In genomic region chr2:37563375-37564011, GRCh38 we compare ENCODE assay signal across 29 cellular contexts.
DNase-seq lines count a peak whose midpoint lies in the region; ATAC-seq, FAIRE-seq and TF ChIP-seq lines count a peak whose summit lies in the region.
"Had no signal": no experiment of that assay in that cellular context is flagged by ENCODE, and none has a peak within 500 bp of the region (broad histone marks: within the 10 kb centered on the region; RNA-seq: fewer than 3 reads in every experiment).

No MANE protein-coding gene starts in this region.

- TF ChIP-seq CTCF in astrocyte (IDR thresholded peaks at IDR 0.05; ENCODE audit: insufficient read depth, low read depth, low read length), result no peak
- TF ChIP-seq CTCF in testis (IDR thresholded peaks at IDR 0.05), result no peak

- TF ChIP-seq POLR2A in testis (IDR thresholded peaks at IDR 0.05), result no peak

- no peak for FAIRE-seq in astrocyte (lab: Jason Lieb, UNC)

- no peak overlapping the region for H4K8ac ChIP-seq in mesenchymal stem cell (ENCODE audit: low read length)

- no peak overlapping the region for H2BK12ac ChIP-seq in mesenchymal stem cell (ENCODE audit: low read length in 2 of 2)

- no peak overlapping the region for H3K14ac ChIP-seq in mesenchymal stem cell (ENCODE audit: low read length in 2 of 2)

- H4K20me1 ChIP-seq in astrocyte (ENCODE audit: insufficient read depth, low read length), result no peaks in the 10 kb centered on the region

- no peak overlapping the region for H3K18ac ChIP-seq in mesenchymal stem cell (ENCODE audit: low read depth in 1 of 2, low read length in 2 of 2)

- H2AFZ ChIP-seq in astrocyte (ENCODE audit: low read depth, low read length) (no peak overlapping the region), mesenchymal stem cell (ENCODE audit: low read depth, low read length) (no peak overlapping the region)

- H3K4me1 ChIP-seq in astrocyte (ENCODE audit: insufficient read depth, low read length), result peaks cover 44% of the 10 kb centered on the region
- peaks cover 2% of the 10 kb centered on the region for H3K4me1 ChIP-seq in mesenchymal stem cell (ENCODE audit: control insufficient read depth, insufficient read depth, low read depth, low read length)
- H3K4me1 ChIP-seq in testis, result peaks cover 13% of the 10 kb centered on the region
- H3K4me1 ChIP-seq: Peyer's patch had no signal

- H3K79me2 ChIP-seq in astrocyte (ENCODE audit: insufficient read depth, low read length), result no peaks in the 10 kb centered on the region

- H3K9ac ChIP-seq in astrocyte (ENCODE audit: low read length) (no peak overlapping the region), mesenchymal stem cell (ENCODE audit: low read length) (no peak overlapping the region)
- H3K9ac ChIP-seq: KMS-11 had no signal

- H3K9me3 ChIP-seq in astrocyte (ENCODE audit: insufficient read depth, low read depth, low read length), result no peaks in the 10 kb centered on the region
- no peaks in the 10 kb centered on the region for H3K9me3 ChIP-seq in mesenchymal stem cell (ENCODE audit: control insufficient read depth, low read length)
- no peaks in the 10 kb centered on the region for H3K9me3 ChIP-seq in testis
- H3K9me3 ChIP-seq: Peyer's patch, right atrium auricular region had no signal

- H3K4me2 ChIP-seq in astrocyte (ENCODE audit: low read length) (no peak overlapping the region), mesenchymal stem cell (ENCODE audit: low read length, poor library complexity, severe bottlenecking) (no peak overlapping the region)
- H3K4me2 ChIP-seq: KMS-11 had no signal

- H2AK5ac ChIP-seq in mesenchymal stem cell (ENCODE audit: low read length, severe bottlenecking), result no peak overlapping the region

- intact Hi-C loops in testis (cut with DNase I; ENCODE audit: low total_unique reads), result no loop called here
- intact Hi-C loops in activated CD4-positive, alpha-beta T cell treated with anti-CD3 and anti-CD28 coated beads for 36 hours (cut with DNase I, micrococcal nuclease), result no loop called here

- no peak for ATAC-seq in activated CD4-positive, alpha-beta T cell treated with anti-CD3 and anti-CD28 coated beads for 36 hours
- ATAC-seq in GM19467 (IDR thresholded peaks at IDR 0.05; ENCODE audit: unreplicated experiment), result no peak
- ATAC-seq: activated naive CD4-positive, alpha-beta T cell treated with anti-CD3 and anti-CD28 coated beads, Interleukin-2, amount 50 U/mL, for 72 hours; activated T-helper 17 cell treated with anti-CD3 and anti-CD28 coated beads, Interleukin-2, amount 50 U/mL, for 72 hours; stimulated activated naive CD8-positive, alpha-beta T cell treated with anti-CD3 and anti-CD28 coated beads, Interleukin-15, amount 100 ng/mL, for 72 hours had no signal

- peaks cover 3% of the 10 kb centered on the region for H3K36me3 Mint-ChIP-seq in astrocyte (ENCODE audit: low read depth, unreplicated experiment)
- H3K36me3 Mint-ChIP-seq in activated CD4-positive, alpha-beta T cell treated with anti-CD3 and anti-CD28 coated beads for 36 hours (ENCODE audit: low read depth), result no peaks in the 10 kb centered on the region

- H3K23ac ChIP-seq in mesenchymal stem cell (ENCODE audit: low read length in 2 of 2), result no peak overlapping the region

- peaks cover 3% of the 10 kb centered on the region for H3K9me3 Mint-ChIP-seq in astrocyte (ENCODE audit: unreplicated experiment)
- no peaks in the 10 kb centered on the region for H3K9me3 Mint-ChIP-seq in activated CD4-positive, alpha-beta T cell treated with anti-CD3 and anti-CD28 coated beads for 36 hours (ENCODE audit: low read depth)
- H3K9me3 Mint-ChIP-seq: activated naive CD4-positive, alpha-beta T cell treated with anti-CD3 and anti-CD28 coated beads, Interleukin-2, amount 50 U/mL, for 72 hours; activated T-helper 17 cell treated with anti-CD3 and anti-CD28 coated beads, Interleukin-2, amount 50 U/mL, for 72 hours had no signal

- H3K79me1 ChIP-seq in mesenchymal stem cell (replicated peaks; ENCODE audit: low read length, poor library complexity, severe bottlenecking), result no peaks in the 10 kb centered on the region

- H3K4ac ChIP-seq in mesenchymal stem cell (ENCODE audit: low read depth in 1 of 2, low read length in 2 of 2), result peak overlapping the region; percentile 5 to 88

- 84% methylated on average over 6 of the region's 6 CpGs for WGBS in mesenchymal stem cell
- WGBS in testis, 2 donors, result 55 to 58% methylated on average over 6 of the region's 6 CpGs

- POLR2A ChIA-PET in activated CD4-positive, alpha-beta T cell treated with anti-CD3 and anti-CD28 coated beads for 36 hours (lab: Charles Lee), result interaction anchor here (0.6 kb wide), 1 partner anchor 48 kb away, joined by 3 read pairs; no protein-coding TSS in a partner anchor

- H3K36me3 ChIP-seq in astrocyte (ENCODE audit: insufficient read depth, low read length) (no peaks in the 10 kb centered on the region), mesenchymal stem cell (ENCODE audit: control insufficient read depth in 1 of 2, insufficient read depth in 2 of 2, low read depth in 1 of 2, low read length in 2 of 2) (no peaks in the 10 kb centered on the region), testis (ENCODE audit: low read depth, missing control alignments) (no peaks in the 10 kb centered on the region)
- H3K36me3 ChIP-seq: Peyer's patch, right atrium auricular region had no signal

- H2BK5ac ChIP-seq in mesenchymal stem cell (ENCODE audit: low read depth, low read length, poor library complexity, severe bottlenecking), result no peak overlapping the region

- H2BK120ac ChIP-seq in mesenchymal stem cell (ENCODE audit: low read depth, low read length), result no peak overlapping the region

- peak overlapping the region; percentile 73 for H3K27ac Mint-ChIP-seq in astrocyte (ENCODE audit: unreplicated experiment)
- no peak overlapping the region for H3K27ac Mint-ChIP-seq in activated CD4-positive, alpha-beta T cell treated with anti-CD3 and anti-CD28 coated beads for 36 hours
- H3K27ac Mint-ChIP-seq: activated naive CD4-positive, alpha-beta T cell treated with anti-CD3 and anti-CD28 coated beads, Interleukin-2, amount 50 U/mL, for 72 hours; activated T-helper 17 cell treated with anti-CD3 and anti-CD28 coated beads, Interleukin-2, amount 50 U/mL, for 72 hours; stimulated activated naive CD8-positive, alpha-beta T cell treated with anti-CD3 and anti-CD28 coated beads, Interleukin-15, amount 100 ng/mL, for 72 hours had no signal

- H3K27me3 ChIP-seq in astrocyte (ENCODE audit: insufficient read depth, low read length), result no peaks in the 10 kb centered on the region
- no peaks in the 10 kb centered on the region for H3K27me3 ChIP-seq in mesenchymal stem cell (ENCODE audit: control insufficient read depth in 1 of 2, insufficient read depth in 1 of 2, low read length in 2 of 2)
- H3K27me3 ChIP-seq in testis, result no peaks in the 10 kb centered on the region
- H3K27me3 ChIP-seq: dorsolateral prefrontal cortex, Peyer's patch, right atrium auricular region had no signal

- CTCF ChIA-PET in activated CD4-positive, alpha-beta T cell treated with anti-CD3 and anti-CD28 coated beads for 36 hours (lab: Charles Lee), result interaction anchor here (0.8 kb wide), 1 partner anchor 232 kb away, joined by 3 read pairs; no protein-coding TSS in a partner anchor

- no peak overlapping the region for H3K4me3 Mint-ChIP-seq in astrocyte (ENCODE audit: unreplicated experiment)
- H3K4me3 Mint-ChIP-seq in activated CD4-positive, alpha-beta T cell treated with anti-CD3 and anti-CD28 coated beads for 36 hours, result no peak overlapping the region
- H3K4me3 Mint-ChIP-seq: activated T-helper 17 cell treated with anti-CD3 and anti-CD28 coated beads, Interleukin-2, amount 50 U/mL, for 72 hours; stimulated activated naive CD8-positive, alpha-beta T cell treated with anti-CD3 and anti-CD28 coated beads, Interleukin-15, amount 100 ng/mL, for 72 hours had no signal

- H4K91ac ChIP-seq in mesenchymal stem cell (ENCODE audit: low read length), result no peak overlapping the region

- H3K27ac ChIP-seq in astrocyte (ENCODE audit: low read depth, low read length), result peak overlapping the region; percentile 93
- H3K27ac ChIP-seq in mesenchymal stem cell (ENCODE audit: low read length, poor library complexity, severe bottlenecking), result no peak overlapping the region
- peak overlapping the region; percentile 39 to 46 for H3K27ac ChIP-seq in testis
- H3K27ac ChIP-seq: KMS-11, Peyer's patch, right atrium auricular region had no signal

- peak; percentile 23 for DNase-seq in NOMO-1 treated with DMSO at 0.1 percent for 48 hours (lab: John Stamatoyannopoulos, UW; ENCODE audit: unreplicated experiment)
- DNase-seq in NOMO-1 treated with dmso at 0.1 percent for 144 hours (lab: John Stamatoyannopoulos, UW; ENCODE audit: unreplicated experiment), result no peak
- DNase-seq in astrocyte (ENCODE audit: low read depth), result no peak
- no peak for DNase-seq in mesenchymal stem cell
- no peak for DNase-seq in testis
- DNase-seq in NCI-H82 (lab: John Stamatoyannopoulos, UW), result no peak
- no peak for DNase-seq in activated CD4-positive, alpha-beta T cell treated with anti-CD3 and anti-CD28 coated beads for 36 hours
- DNase-seq: 8988T; activated CD4-positive, alpha-beta T cell treated with anti-CD3 and anti-CD28 coated beads, Interleukin-2, amount 50 U/mL, for 1 hour; aorta; C1 segment of cervical spinal cord; central memory CD4-positive, alpha-beta T cell; dorsolateral prefrontal cortex; EL; foreskin melanocyte; H7; hippocampal formation; NCI-H1105 treated with DMSO at 0.1 percent for 48 hours; NCI-H2081 treated with DMSO at 0.1 percent for 48 hours; NCI-H446; Peyer's patch; stimulated activated naive CD8-positive, alpha-beta T cell treated with anti-CD3 and anti-CD28 coated beads, Interleukin-15, amount 100 ng/mL, for 72 hours; T-helper 2 cell; trophoblast cell had no signal

- H3K27me3 Mint-ChIP-seq in astrocyte (ENCODE audit: low read depth, unreplicated experiment), result no peaks in the 10 kb centered on the region
- no peaks in the 10 kb centered on the region for H3K27me3 Mint-ChIP-seq in activated CD4-positive, alpha-beta T cell treated with anti-CD3 and anti-CD28 coated beads for 36 hours
- H3K27me3 Mint-ChIP-seq: activated T-helper 17 cell treated with anti-CD3 and anti-CD28 coated beads, Interleukin-2, amount 50 U/mL, for 72 hours; stimulated activated naive CD8-positive, alpha-beta T cell treated with anti-CD3 and anti-CD28 coated beads, Interleukin-15, amount 100 ng/mL, for 72 hours had no signal

- peaks cover 37% of the 10 kb centered on the region for H3K4me1 Mint-ChIP-seq in astrocyte (ENCODE audit: low read depth, unreplicated experiment)
- peaks cover 25% of the 10 kb centered on the region for H3K4me1 Mint-ChIP-seq in activated CD4-positive, alpha-beta T cell treated with anti-CD3 and anti-CD28 coated beads for 36 hours

- H2BK15ac ChIP-seq in mesenchymal stem cell (ENCODE audit: low read depth, poor library complexity, severe bottlenecking), result no peak overlapping the region

- H3K4me3 ChIP-seq in astrocyte (ENCODE audit: insufficient read depth, low read depth, low read length), result no peak overlapping the region
- no peak overlapping the region for H3K4me3 ChIP-seq in mesenchymal stem cell (ENCODE audit: insufficient read depth in 1 of 2, low read depth in 1 of 2, low read length in 2 of 2)
- H3K4me3 ChIP-seq in testis, result no peak overlapping the region
- H3K4me3 ChIP-seq: dorsolateral prefrontal cortex, Peyer's patch, right atrium auricular region had no signal
